ENCODE assay signal across 8 cellular contexts in the genomic region with DNA sequence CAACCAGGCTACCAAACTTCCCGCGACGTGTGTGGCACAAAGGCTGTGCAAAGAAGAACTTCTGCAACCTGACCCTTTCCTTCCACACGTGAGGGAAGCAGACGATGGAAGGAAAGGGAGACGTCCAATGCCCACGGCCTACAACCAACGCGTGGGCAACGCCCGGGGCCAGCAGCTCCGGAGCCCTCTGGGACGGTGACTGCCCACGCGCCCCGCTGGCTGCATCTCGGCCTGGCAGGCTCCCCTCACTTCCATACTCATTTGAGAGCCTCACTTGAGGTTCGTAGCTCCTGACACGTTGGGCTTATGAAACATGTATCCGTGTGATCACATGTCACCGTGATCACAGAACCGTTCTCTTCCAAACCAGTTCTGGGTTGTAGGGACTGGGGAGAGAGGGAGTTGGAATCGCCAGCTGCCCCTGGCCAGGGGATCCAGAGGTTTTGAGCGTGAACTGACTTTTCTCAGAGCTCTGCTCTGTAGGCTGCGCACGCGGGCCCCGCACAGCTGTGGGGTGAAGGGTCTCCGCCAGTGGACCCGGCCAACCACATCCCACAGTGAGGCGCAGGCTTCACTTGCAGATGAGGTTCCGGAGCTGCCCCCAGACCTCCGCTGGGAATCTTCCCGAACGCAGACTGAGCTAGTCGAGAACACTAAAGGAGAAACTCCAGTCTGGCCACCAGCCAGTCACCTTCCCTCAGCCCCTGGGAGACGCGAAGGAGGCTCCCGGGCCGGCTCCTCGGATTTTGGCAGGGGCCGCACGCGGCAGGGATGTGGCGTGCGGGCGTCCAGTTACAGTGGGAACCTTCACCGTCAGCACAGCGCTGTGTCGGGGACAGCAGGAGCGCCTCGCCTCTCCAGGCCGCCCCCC. TPM values are rescaled to one million over a fixed set of nuclear protein-coding genes. Genes with fewer than 3 reads are reported as not detected.
DNase-seq lines count a peak whose midpoint lies in the region; ATAC-seq and TF ChIP-seq lines count a peak whose summit lies in the region.

No MANE protein-coding gene starts in this region.

- TF ChIP-seq RAD21 in neural cell (conservative IDR thresholded peaks at IDR 0.05) = no peak

- H3K79me2 ChIP-seq in SU-DHL-6 (ENCODE audit: insufficient read depth, low read length) (no peaks in the 10 kb centered on the region), neural cell (replicated peaks; ENCODE audit: insufficient read depth, low read length) (peaks cover 3% of the 10 kb centered on the region)

- H3K4me2 ChIP-seq in SU-DHL-6 (ENCODE audit: low read depth, low read length, poor library complexity, severe bottlenecking) = peak overlapping the region; percentile 61
- peak overlapping the region; percentile 55 for H3K4me2 ChIP-seq in neural cell (ENCODE audit: low read length)

- H3K9me3 ChIP-seq in SU-DHL-6 (ENCODE audit: insufficient read depth, low read length) (no peaks in the 10 kb centered on the region), neural cell (ENCODE audit: low read length) (no peaks in the 10 kb centered on the region)

- H3K27ac ChIP-seq in SU-DHL-6 (ENCODE audit: low read depth, low read length) = no peak overlapping the region
- H3K27ac ChIP-seq in neural cell (ENCODE audit: low read length) = no peak overlapping the region

- peaks cover 8% of the 10 kb centered on the region; the same call in 1 of the 2 replicates for H3F3A ChIP-seq in SU-DHL-6 (ENCODE audit: insufficient read depth)
- peaks cover 4% of the 10 kb centered on the region for H3F3A ChIP-seq in neural cell (ENCODE audit: insufficient read depth, low read length, poor library complexity, severe bottlenecking)

- TF ChIP-seq EP300 in neural cell (conservative IDR thresholded peaks at IDR 0.05; ENCODE audit: poor library complexity, severe bottlenecking) = no peak

- H4K20me1 ChIP-seq in SU-DHL-6 (ENCODE audit: low read depth, low read length) (no peaks in the 10 kb centered on the region), neural cell (ENCODE audit: insufficient read depth) (peaks cover 5% of the 10 kb centered on the region)

- no peaks in the 10 kb centered on the region for H3K9me2 ChIP-seq in SU-DHL-6 (replicated peaks; ENCODE audit: insufficient read depth, low read length)
- H3K9me2 ChIP-seq in neural cell (ENCODE audit: insufficient read depth, low read length) = no peaks in the 10 kb centered on the region

- H3K4me3 ChIP-seq in SU-DHL-6 (ENCODE audit: insufficient read depth, low read length, poor library complexity, severe bottlenecking) (peak overlapping the region; percentile 75), neural cell (ENCODE audit: low read length) (peak overlapping the region; percentile 93)

- H2AFZ ChIP-seq in SU-DHL-6 (ENCODE audit: low read depth, low read length, severe bottlenecking) = peak overlapping the region; percentile 92
- H2AFZ ChIP-seq in neural cell (ENCODE audit: low read depth, low read length) = peak overlapping the region; percentile 83

- H3K9ac ChIP-seq in SU-DHL-6 (ENCODE audit: low read length) = peak overlapping the region; percentile 75
- H3K9ac ChIP-seq in neural cell (ENCODE audit: low read length) = peak overlapping the region; percentile 77

- H3K27me3 ChIP-seq in SU-DHL-6 (ENCODE audit: low read length) (no peaks in the 10 kb centered on the region), neural cell (ENCODE audit: insufficient read depth, low read depth, low read length) (no peaks in the 10 kb centered on the region)

- ATAC-seq in GM21447 (IDR thresholded peaks at IDR 0.05; ENCODE audit: unreplicated experiment) = no peak

- TF ChIP-seq CTCF in SU-DHL-6 (IDR thresholded peaks at IDR 0.05; ENCODE audit: insufficient read depth, low read length, poor library complexity, severe bottlenecking) = no peak
- no peak for TF ChIP-seq CTCF in neural cell (IDR thresholded peaks at IDR 0.05; ENCODE audit: poor library complexity, severe bottlenecking)

- DNase-seq in activated CD4-positive, alpha-beta T cell treated with anti-CD3 and anti-CD28 coated beads, Interleukin-2, amount 50 U/mL, for 48 hours = peak; percentile 33 to 38
- no peak for DNase-seq in activated CD4-positive, alpha-beta T cell treated with anti-CD3 and anti-CD28 coated beads, Interleukin-2, amount 50 U/mL, for 1 hour
- peak; percentile 16 for DNase-seq in fibroblast of gingiva (ENCODE audit: low read depth)
- DNase-seq in stimulated activated naive CD4-positive, alpha-beta T cell (lab: John Stamatoyannopoulos, UW) = no peak
- no peak for DNase-seq in COLO829 (ENCODE audit: low spot score)

- no peaks in the 10 kb centered on the region for H3K36me3 ChIP-seq in SU-DHL-6 (ENCODE audit: low read length)
- H3K36me3 ChIP-seq in neural cell (ENCODE audit: insufficient read depth, low read length) = no peaks in the 10 kb centered on the region

TF ChIP-seq in neural cell, 6 proteins besides CTCF, POLR2A, EP300 and RAD21:
- TF ChIP-seq SMC3 (conservative IDR thresholded peaks at IDR 0.05; ENCODE audit: poor library complexity) = no peak
- TF ChIP-seq POLR2AphosphoS5 (IDR thresholded peaks at IDR 0.05) = no peak
- no peak for TF ChIP-seq TAF1 (IDR thresholded peaks at IDR 0.05; ENCODE audit: low read depth)
- TF ChIP-seq EZH2 (IDR thresholded peaks at IDR 0.05; ENCODE audit: borderline replicate concordance, insufficient read depth, low read length, poor library complexity, severe bottlenecking) = no peak
- no peak for TF ChIP-seq MXI1 (conservative IDR thresholded peaks at IDR 0.05; ENCODE audit: poor library complexity, severe bottlenecking)
- TF ChIP-seq, protein P1, sequence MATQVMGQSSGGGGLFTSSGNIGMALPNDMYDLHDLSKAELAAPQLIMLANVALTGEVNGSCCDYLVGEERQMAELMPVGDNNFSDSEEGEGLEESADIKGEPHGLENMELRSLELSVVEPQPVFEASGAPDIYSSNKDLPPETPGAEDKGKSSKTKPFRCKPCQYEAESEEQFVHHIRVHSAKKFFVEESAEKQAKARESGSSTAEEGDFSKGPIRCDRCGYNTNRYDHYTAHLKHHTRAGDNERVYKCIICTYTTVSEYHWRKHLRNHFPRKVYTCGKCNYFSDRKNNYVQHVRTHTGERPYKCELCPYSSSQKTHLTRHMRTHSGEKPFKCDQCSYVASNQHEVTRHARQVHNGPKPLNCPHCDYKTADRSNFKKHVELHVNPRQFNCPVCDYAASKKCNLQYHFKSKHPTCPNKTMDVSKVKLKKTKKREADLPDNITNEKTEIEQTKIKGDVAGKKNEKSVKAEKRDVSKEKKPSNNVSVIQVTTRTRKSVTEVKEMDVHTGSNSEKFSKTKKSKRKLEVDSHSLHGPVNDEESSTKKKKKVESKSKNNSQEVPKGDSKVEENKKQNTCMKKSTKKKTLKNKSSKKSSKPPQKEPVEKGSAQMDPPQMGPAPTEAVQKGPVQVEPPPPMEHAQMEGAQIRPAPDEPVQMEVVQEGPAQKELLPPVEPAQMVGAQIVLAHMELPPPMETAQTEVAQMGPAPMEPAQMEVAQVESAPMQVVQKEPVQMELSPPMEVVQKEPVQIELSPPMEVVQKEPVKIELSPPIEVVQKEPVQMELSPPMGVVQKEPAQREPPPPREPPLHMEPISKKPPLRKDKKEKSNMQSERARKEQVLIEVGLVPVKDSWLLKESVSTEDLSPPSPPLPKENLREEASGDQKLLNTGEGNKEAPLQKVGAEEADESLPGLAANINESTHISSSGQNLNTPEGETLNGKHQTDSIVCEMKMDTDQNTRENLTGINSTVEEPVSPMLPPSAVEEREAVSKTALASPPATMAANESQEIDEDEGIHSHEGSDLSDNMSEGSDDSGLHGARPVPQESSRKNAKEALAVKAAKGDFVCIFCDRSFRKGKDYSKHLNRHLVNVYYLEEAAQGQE (IDR thresholded peaks at IDR 0.05; ENCODE audit: borderline replicate concordance) = no peak
TF ChIP-seq in neural cell: peak in this region for 0.

RNA-seq across cellular contexts. Expression of a gene that starts 1.0 kb away (rescaled TPM):
- polyA plus RNA-seq in neural cell = 9.2 and 16.2 TPM in 2 replicates
- 10.0 and 14.1 TPM in 2 replicates for polyA minus RNA-seq in neural cell

RNA-seq across cellular contexts. Expression of a gene that starts 11.8 kb away (rescaled TPM):
- 3.9 and 4.6 TPM in 2 replicates for polyA plus RNA-seq in neural cell
- polyA minus RNA-seq in neural cell = 4.1 and 4.3 TPM in 2 replicates

Comparison
In these comparisons a context has a peak if more than half of its experiments do, and no peak if none do; other contexts are left out.
1. DNase-seq: peak in activated CD4-positive, alpha-beta T cell treated with anti-CD3 and anti-CD28 coated beads, Interleukin-2, amount 50 U/mL, for 48 hours (2 of 2) and fibroblast of gingiva (single experiment); none in activated CD4-positive, alpha-beta T cell treated with anti-CD3 and anti-CD28 coated beads, Interleukin-2, amount 50 U/mL, for 1 hour (single experiment), stimulated activated naive CD4-positive, alpha-beta T cell (0 of 6) and COLO829 (single experiment).